21 cellular contexts compared by ENCODE assay signal in genomic region chr13:96935971-96936370, GRCh38. TPM values are rescaled to one million over a fixed set of nuclear protein-coding genes. Genes with fewer than 3 reads are reported as not detected.
DNase-seq lines count a peak whose midpoint lies in the region; ATAC-seq and TF ChIP-seq lines count a peak whose summit lies in the region.
"Had no signal": no experiment of that assay in that cellular context is flagged by ENCODE, and none has a peak within 500 bp of the region (broad histone marks: within the 10 kb centered on the region; RNA-seq: fewer than 3 reads in every experiment).

No MANE protein-coding gene starts in this region.

- no peaks in the 10 kb centered on the region for H4K20me1 ChIP-seq in hepatocyte (ENCODE audit: insufficient read depth, poor library complexity, severe bottlenecking)
- no peaks in the 10 kb centered on the region for H4K20me1 ChIP-seq in neural progenitor cell (ENCODE audit: low read depth)
- H4K20me1 ChIP-seq: BLaER1 treated with 17β-estradiol and CSF1 and Interleukin-3, amounts not matched to agents 10 nM and 100 nM had no signal

- H3K27ac Mint-ChIP-seq in neural progenitor cell, result no peak overlapping the region
- H3K27ac Mint-ChIP-seq: CD4-positive, alpha-beta T cell; CD8-positive, alpha-beta T cell had no signal

- no peaks in the 10 kb centered on the region for H3K27me3 Mint-ChIP-seq in neural progenitor cell (ENCODE audit: insufficient read depth, low read depth)
- H3K27me3 Mint-ChIP-seq: CD4-positive, alpha-beta T cell had no signal

- H3K4me3 ChIP-seq in HAP-1, result no peak overlapping the region
- H3K4me3 ChIP-seq in epithelial cell of esophagus (ENCODE audit: low read length), result no peak overlapping the region
- no peak overlapping the region for H3K4me3 ChIP-seq in hepatocyte
- no peak overlapping the region for H3K4me3 ChIP-seq in neural progenitor cell
- H3K4me3 ChIP-seq in BE2C (ENCODE audit: low read depth, low read length), result no peak overlapping the region
- H3K4me3 ChIP-seq: BLaER1 treated with 17β-estradiol and CSF1 and Interleukin-3, amounts not matched to agents 10 nM and 100 nM had no signal

- H3K4me1 ChIP-seq in HAP-1 (no peaks in the 10 kb centered on the region), hepatocyte (ENCODE audit: insufficient read depth) (peaks cover 16% of the 10 kb centered on the region), neural progenitor cell (peaks cover 18% of the 10 kb centered on the region), BE2C (no peaks in the 10 kb centered on the region)
- H3K4me1 ChIP-seq: BLaER1 treated with 17β-estradiol and CSF1 and Interleukin-3, amounts not matched to agents 10 nM and 100 nM; Caco-2 had no signal

- no peaks in the 10 kb centered on the region for H3K9me2 ChIP-seq in hepatocyte (replicated peaks; ENCODE audit: insufficient read depth)

- H3K4me2 ChIP-seq in hepatocyte (peak overlapping the region; percentile 45), neural progenitor cell (peak overlapping the region; percentile 29)
- H3K4me2 ChIP-seq: BLaER1 treated with 17β-estradiol and CSF1 and Interleukin-3, amounts not matched to agents 10 nM and 100 nM had no signal

- no peaks in the 10 kb centered on the region for H3F3A ChIP-seq in neural progenitor cell (ENCODE audit: low read depth)

- H3K9me3 Mint-ChIP-seq in neural progenitor cell, result no peaks in the 10 kb centered on the region
- H3K9me3 Mint-ChIP-seq: CD4-positive, alpha-beta T cell; CD8-positive, alpha-beta T cell had no signal

- H3K27ac ChIP-seq in hepatocyte (peak overlapping the region; percentile 14), neural progenitor cell (no peak overlapping the region)
- H3K27ac ChIP-seq: BLaER1 treated with 17β-estradiol and CSF1 and Interleukin-3, amounts not matched to agents 10 nM and 100 nM; C4-2B had no signal

- in situ Hi-C loops in HAP-1 (cut with MboI; ENCODE audit: low sequenced_read_pairs), result no loop called here

- H3K79me2 ChIP-seq in hepatocyte, result no peaks in the 10 kb centered on the region
- H3K79me2 ChIP-seq in neural progenitor cell (ENCODE audit: low read depth), result no peaks in the 10 kb centered on the region

- H3K36me3 Mint-ChIP-seq in neural progenitor cell, result no peaks in the 10 kb centered on the region
- H3K36me3 Mint-ChIP-seq: CD8-positive, alpha-beta T cell had no signal

- peaks cover 4% of the 10 kb centered on the region for H3K4me1 Mint-ChIP-seq in neural progenitor cell

- H3K27me3 ChIP-seq in HAP-1 (ENCODE audit: low read depth), result no peaks in the 10 kb centered on the region; the same call in 1 of the 2 replicates
- no peaks in the 10 kb centered on the region for H3K27me3 ChIP-seq in hepatocyte
- no peaks in the 10 kb centered on the region for H3K27me3 ChIP-seq in neural progenitor cell
- no peaks in the 10 kb centered on the region for H3K27me3 ChIP-seq in BE2C
- H3K27me3 ChIP-seq: BLaER1 treated with 17β-estradiol and CSF1 and Interleukin-3, amounts not matched to agents 10 nM and 100 nM had no signal

- H3K9me3 ChIP-seq in HAP-1 (no peaks in the 10 kb centered on the region), hepatocyte (ENCODE audit: low read depth) (no peaks in the 10 kb centered on the region), neural progenitor cell (ENCODE audit: low read depth) (no peaks in the 10 kb centered on the region), BE2C (no peaks in the 10 kb centered on the region)
- H3K9me3 ChIP-seq: BLaER1 treated with 17β-estradiol and CSF1 and Interleukin-3, amounts not matched to agents 10 nM and 100 nM; Caco-2 had no signal

- TF ChIP-seq CTCF in epithelial cell of esophagus (IDR thresholded peaks at IDR 0.05; ENCODE audit: insufficient read depth, low read depth, low read length, missing control alignments), result no peak
- TF ChIP-seq CTCF in hepatocyte (IDR thresholded peaks at IDR 0.05; ENCODE audit: poor library complexity), result no peak
- TF ChIP-seq CTCF in neural progenitor cell (IDR thresholded peaks at IDR 0.05), result no peak
- TF ChIP-seq CTCF in BE2C (IDR thresholded peaks at IDR 0.05; ENCODE audit: low read depth, low read length), result no peak

- H2AFZ ChIP-seq in hepatocyte (no peak overlapping the region), neural progenitor cell (replicated peaks) (no peak overlapping the region)

- no peak overlapping the region for H3K4me3 Mint-ChIP-seq in neural progenitor cell
- H3K4me3 Mint-ChIP-seq: CD4-positive, alpha-beta T cell; CD8-positive, alpha-beta T cell had no signal

- no peak for ATAC-seq in GM18519 (IDR thresholded peaks at IDR 0.05; ENCODE audit: low FRiP score, unreplicated experiment)
- ATAC-seq: CD8-positive, alpha-beta T cell had no signal

- WGBS in hepatocyte (ENCODE audit: low lambda C conversion rate, missing lambda C conversion rate), result 36% methylated on average over 3 of the region's 3 CpGs

- H3K36me3 ChIP-seq in HAP-1 (replicated peaks) (no peaks in the 10 kb centered on the region), hepatocyte (replicated peaks; ENCODE audit: insufficient read depth, low read depth) (no peaks in the 10 kb centered on the region), neural progenitor cell (no peaks in the 10 kb centered on the region), BE2C (no peaks in the 10 kb centered on the region)
- H3K36me3 ChIP-seq: BLaER1 treated with 17β-estradiol and CSF1 and Interleukin-3, amounts not matched to agents 10 nM and 100 nM had no signal

- H3K9ac ChIP-seq in neural progenitor cell, result no peak overlapping the region
- H3K9ac ChIP-seq: BLaER1 treated with 17β-estradiol and CSF1 and Interleukin-3, amounts not matched to agents 10 nM and 100 nM had no signal

- DNase-seq in HAP-1 (ENCODE audit: low spot score in 2 of 2) (peak; percentile 31 to 65), epithelial cell of esophagus (ENCODE audit: low read depth) (peak; percentile 45), hepatocyte (ENCODE audit: low spot score) (no peak), neural progenitor cell (ENCODE audit: low spot score) (no peak), NCI-H2107 (lab: John Stamatoyannopoulos, UW) (no peak), BE2C (no peak), amygdala (lab: John Stamatoyannopoulos, UW) (no peak)
- DNase-seq: 8988T; ACHN; Caco-2; Calu3; CD4-positive, alpha-beta T cell; CD8-positive, alpha-beta T cell; DMS79 treated with DMSO at 0.1 percent for 48 hours; GF-D8 had no signal

RNA-seq across cellular contexts. Expression of gene OXGR1, which starts 58.3 kb away (rescaled TPM):
- total RNA-seq in hepatocyte (0.63 and 0.88 TPM in 2 replicates), neural progenitor cell (ENCODE audit: low replicate concordance) (0.88 and 1.6 TPM in 2 replicates)
- polyA plus RNA-seq in hepatocyte, result 0.60 TPM in 1 of 2 replicates, not detected in the other
- not detected for polyA plus RNA-seq in BE2C (2012; ENCODE audit: insufficient read depth, insufficient read length, low read depth)
- total RNA-seq: A673; Caco-2; CD4-positive, alpha-beta T cell; CD8-positive, alpha-beta T cell had no signal
- polyA plus RNA-seq: AG04450, BJ had no signal

Comparison
In these comparisons a context has a peak if more than half of its experiments do, and no peak if none do; other contexts are left out.
1. DNase-seq: peak in HAP-1 (2 of 2) and epithelial cell of esophagus (single experiment); none in hepatocyte (single experiment), neural progenitor cell (single experiment), NCI-H2107 (single experiment), BE2C (single experiment) and amygdala (0 of 56).